ENCODE assay signal across 8 cellular contexts in genomic region chr9:21994526-21994995, GRCh38. TPM values are rescaled to one million over a fixed set of nuclear protein-coding genes. Genes with fewer than 3 reads are reported as not detected.
A peak's percentile ranks its signal among the peaks of the same experiment; 100 is the strongest.
DNase-seq lines count a peak whose midpoint lies in the region; ATAC-seq, FAIRE-seq and TF ChIP-seq lines count a peak whose summit lies in the region.

Gene CDKN2B-AS1, plus strand, starts transcription at chr9:21994791.

- peaks cover 0 to 61% (median 44%) of the 10 kb centered on the region in 7 donors for H3K27me3 ChIP-seq in heart right ventricle

- peak within 1 kb of the TSS; percentile 54 to 98 (median 89) for H3K4me3 ChIP-seq in heart right ventricle

- H3K9me3 ChIP-seq in heart right ventricle, result no peaks in the 10 kb centered on the region

- ATAC-seq in GM19463 (IDR thresholded peaks at IDR 0.05; ENCODE audit: unreplicated experiment) (peak; percentile 42), HG03460 (IDR thresholded peaks at IDR 0.05; ENCODE audit: unreplicated experiment) (peak; percentile 43), heart right ventricle (peak; percentile 53 to 84 (median 72))

- FAIRE-seq in RCC 7860 (lab: Jason Lieb, UNC), result no peak

- 0 to 1% methylated on average over 25 to 44 of the region's 44 CpGs for WGBS in heart right ventricle, 2 donors

- peak within 1 kb of the TSS in 9 of 10 donors; percentile 59 to 98 (median 75) for H3K27ac ChIP-seq in heart right ventricle

- no peaks in the 10 kb centered on the region for H3K36me3 ChIP-seq in heart right ventricle

- peak in 1 of 9 donors; percentile 26 for TF ChIP-seq CTCF in heart right ventricle (IDR thresholded peaks at IDR 0.05)

- intact Hi-C loops in heart right ventricle (cut with DNase I), result loop anchor here in 1 of 10 donors (10.0 kb wide), 1 partner anchor 190 kb away; the partner anchor contains the start of gene MTAP

- peak; percentile 75 for DNase-seq in DMS 273 treated with DMSO at 0.1 percent for 48 hours (lab: John Stamatoyannopoulos, UW)
- DNase-seq in NCI-H748 treated with DMSO at 0.1 percent for 48 hours (lab: John Stamatoyannopoulos, UW), result peak; percentile 74
- DNase-seq in activated naive CD4-positive, alpha-beta T cell treated with anti-CD3 and anti-CD28 coated beads, Interleukin-2, amount 50 U/mL, for 16 hours, result peak; percentile 29
- peak in 1 of 2 donors; percentile 43 for DNase-seq in heart right ventricle
- DNase-seq in pons (ENCODE audit: low spot score), result peak; percentile 51
- DNase-seq in RCC 7860 (ENCODE audit: low spot score), result no peak

- H3K4me1 ChIP-seq in heart right ventricle, result peaks cover 0 to 19% (median 5%) of the 10 kb centered on the region in 9 donors

RNA-seq across cellular contexts. Expression of gene CDKN2B-AS1, which starts in this region (rescaled TPM):
- under 1 TPM in 3 of 10 donors, not detected in 7; 0.14 to 0.45 (median 0.30) TPM for total RNA-seq in heart right ventricle
- polyA plus RNA-seq in heart right ventricle, result not detected

Comparison
In these comparisons a context has a peak if more than half of its experiments do, and no peak if none do; other contexts are left out.
1. Peak in ATAC-seq, H3K4me3 ChIP-seq and H3K27ac ChIP-seq in heart right ventricle; RNA of the gene not detected or under 1 TPM.